Comparison of ENCODE assay signal across 19 cellular contexts in the genomic region with DNA sequence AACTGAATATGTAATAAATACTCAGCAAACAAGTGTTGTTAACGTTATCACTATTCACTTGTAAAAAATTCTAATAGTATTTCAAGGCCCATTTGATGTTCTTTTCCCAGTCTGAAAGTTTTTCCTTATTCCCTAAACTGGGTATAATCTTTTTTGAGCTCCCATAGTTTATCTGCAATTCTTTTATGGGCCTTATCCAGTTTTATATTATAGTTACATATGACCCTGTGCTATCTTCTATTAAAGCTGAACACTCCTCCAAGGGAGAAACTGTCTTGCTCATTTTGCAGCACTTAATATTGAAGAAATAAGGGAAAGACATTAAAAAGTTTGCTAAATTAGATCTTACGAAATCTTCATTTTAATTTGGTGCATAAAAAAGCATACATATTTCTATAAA.
"Had no signal": no experiment of that assay in that cellular context is flagged by ENCODE, and none has a peak within 500 bp of the region (broad histone marks: within the 10 kb centered on the region; RNA-seq: fewer than 3 reads in every experiment).

No MANE protein-coding gene starts in this region.

- ATAC-seq: activated CD4-positive, CD25-positive, alpha-beta regulatory T cell treated with anti-CD3 and anti-CD28 coated beads, Interleukin-2, amount 50 U/mL, for 24 hours; foreskin keratinocyte; natural killer cell had no signal

- H3K9me3 ChIP-seq: colonic mucosa, neutrophil had no signal

- H3K27ac ChIP-seq: colonic mucosa, foreskin keratinocyte, neutrophil had no signal

- H3K27me3 ChIP-seq: colonic mucosa, foreskin keratinocyte, neutrophil had no signal

- H3K27ac Mint-ChIP-seq: natural killer cell had no signal

- H3K36me3 ChIP-seq: colonic mucosa had no signal

- H3K36me3 Mint-ChIP-seq: natural killer cell had no signal

- H3K4me3 Mint-ChIP-seq: natural killer cell had no signal

- H3K9me3 Mint-ChIP-seq: natural killer cell had no signal

- FAIRE-seq: endothelial cell of umbilical vein had no signal

- DNase-seq: activated CD4-positive, alpha-beta T cell treated with anti-CD3 and anti-CD28 coated beads, Interleukin-2, amount 50 U/mL, for 4 hours; activated gamma-delta T cell treated with Interleukin-2 at 50 U/mL for 16 hours; caudate nucleus; colonic mucosa; foreskin keratinocyte; glutamatergic neuron; kidney glomerular epithelial cell; mesenchymal stem cell; natural killer cell; posterior cingulate gyrus; retina; stimulated activated CD4-positive, alpha-beta T cell treated with anti-CD3 and anti-CD28 coated beads, Interleukin-15, amount 100 ng/mL, for 24 hours; stimulated activated CD4-positive, alpha-beta T cell treated with anti-CD3 and anti-CD28 coated beads, Interleukin-4, amount 100 ng/mL, for 1 hour; stimulated activated naive CD4-positive, alpha-beta T cell; SW 1271; trophoblast cell had no signal

- H3K4me3 ChIP-seq: colonic mucosa had no signal
